In genomic region chr17:55588858-55589257, GRCh38 we compare ENCODE assay signal across 24 cellular contexts.
DNase-seq lines count a peak whose midpoint lies in the region; ATAC-seq, FAIRE-seq and TF ChIP-seq lines count a peak whose summit lies in the region.
"Had no signal": no experiment of that assay in that cellular context is flagged by ENCODE, and none has a peak within 500 bp of the region (broad histone marks: within the 10 kb centered on the region; RNA-seq: fewer than 3 reads in every experiment).

No MANE protein-coding gene starts in this region.

- ATAC-seq in left lung = peak; percentile 7
- ATAC-seq: effector memory CD8-positive, alpha-beta T cell; gastrocnemius medialis; HepG2; left colon; stimulated activated naive B cell treated with anti-CD40 and anti-IgM and Interleukin-4, amounts not matched to agents 10 μg/mL and 1 μg/mL and 100 μg/mL, for 72 hours; T-helper 17 cell had no signal

- no peaks in the 10 kb centered on the region for H3K9me3 Mint-ChIP-seq in HFFc6
- no peaks in the 10 kb centered on the region for H3K9me3 Mint-ChIP-seq in Caco-2 (ENCODE audit: unreplicated experiment)
- H3K9me3 Mint-ChIP-seq: activated CD4-positive, alpha-beta memory T cell treated with anti-CD3 and anti-CD28 coated beads for 36 hours; effector memory CD8-positive, alpha-beta T cell had no signal

- BruUV-seq in Caco-2 (replicated peaks; lab: Mats Ljungman, UMichigan) = no TSS peak

- DNase-seq in HFFc6 (peak; percentile 25), left lung (no peak), tibial nerve (ENCODE audit: low spot score in 2 of 2) (no peak), Caco-2 (no peak), MG63 (no peak), esophagus muscularis mucosa (ENCODE audit: extremely low spot score) (no peak)
- DNase-seq: activated CD4-positive, alpha-beta memory T cell treated with anti-CD3 and anti-CD28 coated beads for 36 hours; activated naive CD4-positive, alpha-beta T cell; activated T-cell treated with anti-CD3 and anti-CD28 coated beads for 4 hours; effector memory CD8-positive, alpha-beta T cell; gastrocnemius medialis; GDM1; left colon; NCI-H146; NCI-H774; SIG-M5; stimulated activated naive B cell treated with anti-CD40 and anti-IgM and Interleukin-4, amounts not matched to agents 10 μg/mL and 1 μg/mL and 100 μg/mL, for 72 hours; T-helper 17 cell; WERI-Rb-1 had no signal

- no peaks in the 10 kb centered on the region for H3K36me3 ChIP-seq in left lung
- no peaks in the 10 kb centered on the region for H3K36me3 ChIP-seq in tibial nerve
- no peaks in the 10 kb centered on the region for H3K36me3 ChIP-seq in Caco-2 (ENCODE audit: control insufficient read depth, insufficient read depth, low read length)
- H3K36me3 ChIP-seq in MG63 = no peaks in the 10 kb centered on the region
- no peaks in the 10 kb centered on the region for H3K36me3 ChIP-seq in esophagus muscularis mucosa
- H3K36me3 ChIP-seq: ascending aorta; BLaER1 treated with 17β-estradiol and CSF1 and Interleukin-3, amounts not matched to agents 10 nM and 100 nM; gastrocnemius medialis; WERI-Rb-1 had no signal

- peak; percentile 90 for FAIRE-seq in endometrium (lab: Jason Lieb, UNC)
- FAIRE-seq: H1, HepG2 had no signal

- H3K4me3 ChIP-seq in left lung (no peak overlapping the region), tibial nerve (no peak overlapping the region), Caco-2 (ENCODE audit: low read depth, low read length) (no peak overlapping the region), MG63 (no peak overlapping the region), esophagus muscularis mucosa (no peak overlapping the region)
- H3K4me3 ChIP-seq: ascending aorta; BLaER1 treated with 17β-estradiol and CSF1 and Interleukin-3, amounts not matched to agents 10 nM and 100 nM; gastrocnemius medialis had no signal

- 40 to 45% methylated on average over 4 of the region's 4 CpGs for WGBS in tibial nerve, 2 donors
- WGBS in esophagus muscularis mucosa = 35% methylated on average over 4 of the region's 4 CpGs

- peak in 1 of 2 donors; percentile 18 for TF ChIP-seq EP300 in tibial nerve (IDR thresholded peaks at IDR 0.05)
- TF ChIP-seq EP300 in esophagus muscularis mucosa (IDR thresholded peaks at IDR 0.05) = no peak

- CTCF ChIA-PET in Caco-2 (lab: Charles Lee) = interaction anchor here (0.6 kb wide), 1 partner anchor 182 kb away, joined by 3 read pairs; no protein-coding TSS in a partner anchor

- H3K36me3 Mint-ChIP-seq in HFFc6 (ENCODE audit: low read depth) (no peaks in the 10 kb centered on the region), Caco-2 (ENCODE audit: insufficient read depth, unreplicated experiment) (no peaks in the 10 kb centered on the region)
- H3K36me3 Mint-ChIP-seq: activated CD4-positive, alpha-beta memory T cell treated with anti-CD3 and anti-CD28 coated beads for 36 hours; stimulated activated naive B cell treated with anti-CD40 and anti-IgM and Interleukin-4, amounts not matched to agents 10 μg/mL and 1 μg/mL and 100 μg/mL, for 72 hours had no signal

- H3K27ac ChIP-seq in left lung (no peak overlapping the region), tibial nerve (peak overlapping the region; percentile 61 to 85 (median 78)), esophagus muscularis mucosa (replicated peaks in 1 of 4) (peak overlapping the region in 1 of 4 donors; percentile 60)
- H3K27ac ChIP-seq: ascending aorta; BLaER1 treated with 17β-estradiol and CSF1 and Interleukin-3, amounts not matched to agents 10 nM and 100 nM; gastrocnemius medialis; WERI-Rb-1 had no signal

- H3K27me3 Mint-ChIP-seq in HFFc6 (ENCODE audit: insufficient read depth) (no peaks in the 10 kb centered on the region), Caco-2 (ENCODE audit: insufficient read depth, unreplicated experiment) (peaks cover 6% of the 10 kb centered on the region)
- H3K27me3 Mint-ChIP-seq: activated CD4-positive, alpha-beta memory T cell treated with anti-CD3 and anti-CD28 coated beads for 36 hours; T-helper 17 cell had no signal

- H3K27ac Mint-ChIP-seq in HFFc6 = peak overlapping the region; percentile 48
- no peak overlapping the region for H3K27ac Mint-ChIP-seq in Caco-2 (ENCODE audit: unreplicated experiment)
- H3K27ac Mint-ChIP-seq: activated CD4-positive, alpha-beta memory T cell treated with anti-CD3 and anti-CD28 coated beads for 36 hours; effector memory CD8-positive, alpha-beta T cell; stimulated activated naive B cell treated with anti-CD40 and anti-IgM and Interleukin-4, amounts not matched to agents 10 μg/mL and 1 μg/mL and 100 μg/mL, for 72 hours; T-helper 17 cell had no signal

- H3K9me3 ChIP-seq in left lung (no peaks in the 10 kb centered on the region), tibial nerve (no peaks in the 10 kb centered on the region), Caco-2 (no peaks in the 10 kb centered on the region), MG63 (no peaks in the 10 kb centered on the region), esophagus muscularis mucosa (no peaks in the 10 kb centered on the region)
- H3K9me3 ChIP-seq: ascending aorta, gastrocnemius medialis had no signal

- peaks cover 53% of the 10 kb centered on the region for H3K4me1 Mint-ChIP-seq in HFFc6 (ENCODE audit: low read depth)
- no peaks in the 10 kb centered on the region for H3K4me1 Mint-ChIP-seq in Caco-2 (ENCODE audit: low read depth, unreplicated experiment)
- H3K4me1 Mint-ChIP-seq: stimulated activated naive B cell treated with anti-CD40 and anti-IgM and Interleukin-4, amounts not matched to agents 10 μg/mL and 1 μg/mL and 100 μg/mL, for 72 hours had no signal

- H3K4me3 Mint-ChIP-seq in HFFc6 = peak overlapping the region; percentile 17
- H3K4me3 Mint-ChIP-seq in Caco-2 (ENCODE audit: unreplicated experiment) = no peak overlapping the region
- H3K4me3 Mint-ChIP-seq: activated CD4-positive, alpha-beta memory T cell treated with anti-CD3 and anti-CD28 coated beads for 36 hours; effector memory CD8-positive, alpha-beta T cell; stimulated activated naive B cell treated with anti-CD40 and anti-IgM and Interleukin-4, amounts not matched to agents 10 μg/mL and 1 μg/mL and 100 μg/mL, for 72 hours; T-helper 17 cell had no signal

- POLR2A ChIA-PET in Caco-2 (lab: Charles Lee) = no interaction called here

- intact Hi-C loops in left lung (cut with DNase I) = loop anchor here in 1 of 2 donors (5.0 kb wide), 1 partner anchor 52 kb away; no protein-coding TSS in a partner anchor
- intact Hi-C loops in Caco-2 (cut with micrococcal nuclease; ENCODE audit: unreplicated experiment) = no loop called here
- intact Hi-C loops in esophagus muscularis mucosa (cut with DNase I) = no loop called here

- H3K4me1 ChIP-seq in left lung (peaks cover 4 to 29% of the 10 kb centered on the region in 2 donors), tibial nerve (peaks cover 0 to 50% (median 13%) of the 10 kb centered on the region in 4 donors), Caco-2 (no peaks in the 10 kb centered on the region), esophagus muscularis mucosa (peaks cover 0 to 35% (median 8%) of the 10 kb centered on the region in 4 donors)
- H3K4me1 ChIP-seq: ascending aorta had no signal

- TF ChIP-seq POLR2A in tibial nerve (IDR thresholded peaks at IDR 0.05) = no peak
- TF ChIP-seq POLR2A in esophagus muscularis mucosa (IDR thresholded peaks at IDR 0.05; ENCODE audit: low read depth) = no peak

- no peaks in the 10 kb centered on the region for H3K27me3 ChIP-seq in left lung
- no peaks in the 10 kb centered on the region for H3K27me3 ChIP-seq in tibial nerve
- H3K27me3 ChIP-seq in Caco-2 (replicated peaks; ENCODE audit: control insufficient read depth, insufficient read depth, low read length) = no peaks in the 10 kb centered on the region
- H3K27me3 ChIP-seq in MG63 = no peaks in the 10 kb centered on the region
- no peaks in the 10 kb centered on the region for H3K27me3 ChIP-seq in esophagus muscularis mucosa
- H3K27me3 ChIP-seq: ascending aorta; BLaER1 treated with 17β-estradiol and CSF1 and Interleukin-3, amounts not matched to agents 10 nM and 100 nM; gastrocnemius medialis had no signal

- TF ChIP-seq CTCF in HFFc6 (IDR thresholded peaks at IDR 0.05) = no peak
- no peak for TF ChIP-seq CTCF in left lung (IDR thresholded peaks at IDR 0.05)
- no peak for TF ChIP-seq CTCF in tibial nerve (IDR thresholded peaks at IDR 0.05)
- no peak for TF ChIP-seq CTCF in Caco-2 (IDR thresholded peaks at IDR 0.05; ENCODE audit: insufficient read depth in 1 of 2, low read depth in 1 of 2, low read length in 1 of 2, severe bottlenecking in 1 of 2, unreplicated experiment in 1 of 2)
- no peak for TF ChIP-seq CTCF in esophagus muscularis mucosa (IDR thresholded peaks at IDR 0.05)

Comparison
In these comparisons a context has a peak if more than half of its experiments do, and no peak if none do; other contexts are left out.
1. H3K27ac ChIP-seq: peak in tibial nerve (4 of 4); none in left lung (0 of 2).